32 cellular contexts compared by ENCODE assay signal in the genomic region with DNA sequence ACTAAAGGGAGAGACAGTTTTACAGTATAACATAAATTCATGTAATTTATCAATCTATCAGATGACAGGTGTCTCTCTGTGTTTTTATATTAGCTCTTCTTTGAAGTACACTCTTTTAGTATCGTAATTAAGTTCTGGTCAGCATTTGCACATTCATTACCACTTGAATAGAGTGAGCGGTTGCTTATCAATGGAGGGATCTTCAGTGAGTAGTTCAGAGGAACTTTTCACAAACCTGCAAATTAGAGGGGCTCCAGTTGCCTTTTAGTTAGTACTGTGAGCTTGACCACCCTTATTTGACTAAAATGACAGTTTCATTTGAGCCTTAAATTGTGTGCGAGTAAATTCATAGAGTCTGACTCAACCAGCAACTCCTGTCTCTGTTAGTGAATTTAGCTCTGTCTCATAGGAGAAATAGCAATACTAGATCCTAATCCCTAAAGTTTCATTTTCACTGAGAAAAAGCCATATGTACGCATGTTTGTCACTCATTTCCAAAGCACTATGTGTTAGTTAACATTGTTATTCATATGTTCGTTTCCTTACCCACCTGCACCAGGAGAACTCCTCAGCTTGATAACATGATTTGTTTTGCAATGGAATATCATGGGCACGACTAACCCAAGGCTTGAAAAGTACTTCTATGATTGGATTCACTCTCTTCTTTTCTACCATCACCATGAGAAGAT. TPM values are rescaled to one million over a fixed set of nuclear protein-coding genes. Genes with fewer than 3 reads are reported as not detected.
DNase-seq lines count a peak whose midpoint lies in the region; ATAC-seq and TF ChIP-seq lines count a peak whose summit lies in the region.
"Had no signal": no experiment of that assay in that cellular context is flagged by ENCODE, and none has a peak within 500 bp of the region (broad histone marks: within the 10 kb centered on the region; RNA-seq: fewer than 3 reads in every experiment).

No MANE protein-coding gene starts in this region.

- H3K27ac ChIP-seq in H9 (ENCODE audit: insufficient read length, low read depth, low read length), result no peak overlapping the region
- no peak overlapping the region for H3K27ac ChIP-seq in smooth muscle cell (ENCODE audit: low read depth)
- H3K27ac ChIP-seq in body of pancreas, result no peak overlapping the region
- H3K27ac ChIP-seq: pancreas, right atrium auricular region, tibial artery had no signal

- no peak overlapping the region for H3K23ac ChIP-seq in H9 (ENCODE audit: insufficient read length, low read depth, low read length)

- intact Hi-C loops in body of pancreas (cut with DNase I), result no loop called here

- H2AK5ac ChIP-seq in H9 (ENCODE audit: insufficient read length, low read length), result no peak overlapping the region

- H4K91ac ChIP-seq in H9 (ENCODE audit: insufficient read length, low read depth, low read length), result no peak overlapping the region

- no peak overlapping the region for H4K5ac ChIP-seq in H9 (ENCODE audit: insufficient read length, low read depth, low read length)

- no peak overlapping the region for H3T11ph ChIP-seq in H9 (ENCODE audit: low read length)

- TF ChIP-seq POLR2A in body of pancreas (IDR thresholded peaks at IDR 0.05), result no peak

- H4K20me1 ChIP-seq in H9 (ENCODE audit: control insufficient read depth, insufficient read depth, insufficient read length) (no peaks in the 10 kb centered on the region), smooth muscle cell (ENCODE audit: low read depth) (no peaks in the 10 kb centered on the region)

- no peak overlapping the region for H2AFZ ChIP-seq in H9 (ENCODE audit: low read length)
- no peak overlapping the region for H2AFZ ChIP-seq in smooth muscle cell (ENCODE audit: low read depth)

- DNase-seq in activated T-cell treated with anti-CD3 and anti-CD28 coated beads, Interleukin-2, amount 50 U/mL, for 24 hours, result no peak
- DNase-seq in activated T-cell treated with anti-CD3 and anti-CD28 coated beads for 4 hours (no peak), H9 (no peak), NT2/D1 (ENCODE audit: low read depth, low spot score) (peak; percentile 35), smooth muscle cell (lab: John Stamatoyannopoulos, UW; ENCODE audit: unreplicated experiment) (no peak), GM10248 (ENCODE audit: extremely low spot score) (no peak), body of pancreas (no peak)
- DNase-seq: 8988T; activated CD8-positive, alpha-beta T cell treated with anti-CD3 and anti-CD28 coated beads, Interleukin-2, amount 10 ng/mL, durations not matched to agents 7 days and 5 days; activated naive CD4-positive, alpha-beta T cell treated with anti-CD3 and anti-CD28 coated beads, Interleukin-2, amount 10 ng/mL, durations not matched to agents 7 days and 5 days; activated T-cell treated with anti-CD3 and anti-CD28 coated beads, Interleukin-2, amount 50 U/mL, for 1 hour; AML-193; aorta; caudate nucleus; dermis blood vessel endothelial cell; DMS53; GF-D8; glutamatergic neuron; left cardiac atrium; mesenchymal stem cell; naive thymus-derived CD4-positive, alpha-beta T cell; NCI-H146; NCI-H524 treated with DMSO at 0.1 percent for 48 hours; pancreas; stimulated activated naive CD8-positive, alpha-beta T cell treated with anti-CD3 and anti-CD28 coated beads, Interleukin-15, amount 100 ng/mL, for 72 hours; T-helper 9 cell; tibial artery had no signal

- POLR2A ChIA-PET in GM10248 (lab: Yijun Ruan, JAX), result no interaction called here

- no peaks in the 10 kb centered on the region for H3K27me3 Mint-ChIP-seq in activated T-cell treated with anti-CD3 and anti-CD28 coated beads, Interleukin-2, amount 50 U/mL, for 24 hours
- no peaks in the 10 kb centered on the region for H3K27me3 Mint-ChIP-seq in H9 (ENCODE audit: low read depth)
- H3K27me3 Mint-ChIP-seq: activated naive CD4-positive, alpha-beta T cell treated with anti-CD3 and anti-CD28 coated beads, Interleukin-2, amount 10 ng/mL, durations not matched to agents 7 days and 5 days; naive thymus-derived CD4-positive, alpha-beta T cell; stimulated activated naive CD8-positive, alpha-beta T cell treated with anti-CD3 and anti-CD28 coated beads, Interleukin-15, amount 100 ng/mL, for 72 hours had no signal

- H3K14ac ChIP-seq in H9 (ENCODE audit: insufficient read depth, low read length), result no peak overlapping the region

- H3K79me1 ChIP-seq in H9 (ENCODE audit: insufficient read depth, low read depth, low read length, poor library complexity, severe bottlenecking), result no peaks in the 10 kb centered on the region

- no peak overlapping the region for H3K4ac ChIP-seq in H9 (ENCODE audit: low read depth, low read length)

- no peak overlapping the region for H2BK120ac ChIP-seq in H9 (ENCODE audit: low read depth, low read length, poor library complexity, severe bottlenecking)

- peaks cover 15% of the 10 kb centered on the region for H3K4me1 Mint-ChIP-seq in activated T-cell treated with anti-CD3 and anti-CD28 coated beads, Interleukin-2, amount 50 U/mL, for 24 hours (ENCODE audit: low read depth)
- peaks cover 14 to 21% of the 10 kb centered on the region in 2 experiments for H3K4me1 Mint-ChIP-seq in H9
- H3K4me1 Mint-ChIP-seq: stimulated activated naive CD8-positive, alpha-beta T cell treated with anti-CD3 and anti-CD28 coated beads, Interleukin-15, amount 100 ng/mL, for 72 hours had no signal

- TF ChIP-seq CTCF in H9 (conservative IDR thresholded peaks at IDR 0.05), result no peak
- TF ChIP-seq CTCF in smooth muscle cell (IDR thresholded peaks at IDR 0.05; ENCODE audit: borderline replicate concordance, insufficient read depth, poor library complexity, severe bottlenecking), result no peak
- TF ChIP-seq CTCF in GM10248 (IDR thresholded peaks at IDR 0.05; ENCODE audit: control extremely low read depth, extremely low read depth, low read depth, missing control alignments), result no peak
- TF ChIP-seq CTCF in body of pancreas (IDR thresholded peaks at IDR 0.05), result no peak

- no peak overlapping the region for H3K4me3 ChIP-seq in NT2/D1 (ENCODE audit: insufficient read length, low read depth)
- H3K4me3 ChIP-seq in smooth muscle cell, result no peak overlapping the region
- H3K4me3 ChIP-seq in body of pancreas, result no peak overlapping the region
- H3K4me3 ChIP-seq: K562, pancreas, right atrium auricular region, tibial artery had no signal

- H2BK15ac ChIP-seq in H9 (ENCODE audit: low read depth, low read length), result no peak overlapping the region

- no peak overlapping the region for H3K18ac ChIP-seq in H9 (ENCODE audit: insufficient read length, low read depth, low read length)

- no peaks in the 10 kb centered on the region for H3K9me3 Mint-ChIP-seq in activated T-cell treated with anti-CD3 and anti-CD28 coated beads, Interleukin-2, amount 50 U/mL, for 24 hours
- no peaks in the 10 kb centered on the region for H3K9me3 Mint-ChIP-seq in H9
- H3K9me3 Mint-ChIP-seq: activated naive CD4-positive, alpha-beta T cell treated with anti-CD3 and anti-CD28 coated beads, Interleukin-2, amount 10 ng/mL, durations not matched to agents 7 days and 5 days had no signal

- H2BK12ac ChIP-seq in H9 (ENCODE audit: insufficient read length, low read depth, low read length), result no peak overlapping the region

- ATAC-seq in GM21381 (IDR thresholded peaks at IDR 0.05; ENCODE audit: unreplicated experiment) (no peak), body of pancreas (no peak)
- ATAC-seq: activated CD8-positive, alpha-beta T cell treated with anti-CD3 and anti-CD28 coated beads, Interleukin-2, amount 10 ng/mL, durations not matched to agents 7 days and 5 days; K562; left cardiac atrium; naive thymus-derived CD4-positive, alpha-beta T cell; pancreas; Right ventricle myocardium inferior; stimulated activated naive CD8-positive, alpha-beta T cell treated with anti-CD3 and anti-CD28 coated beads, Interleukin-15, amount 100 ng/mL, for 72 hours had no signal

- peaks cover 79% of the 10 kb centered on the region for H3K36me3 Mint-ChIP-seq in activated T-cell treated with anti-CD3 and anti-CD28 coated beads, Interleukin-2, amount 50 U/mL, for 24 hours (ENCODE audit: low read depth)
- H3K36me3 Mint-ChIP-seq in H9 (ENCODE audit: insufficient read depth in 1 of 3, low read depth in 3 of 3), result no peaks in the 10 kb centered on the region

- H3K79me2 ChIP-seq in H9 (ENCODE audit: insufficient read depth, low read length) (no peaks in the 10 kb centered on the region), smooth muscle cell (ENCODE audit: low read depth) (no peaks in the 10 kb centered on the region)

- no peak overlapping the region for H2BK5ac ChIP-seq in H9 (ENCODE audit: insufficient read length, low read length)

- WGBS in H9 (ENCODE audit: extremely low coverage, insufficient read length, low lambda C conversion rate), result no CpG with 5 or more reads among the region's 6 CpGs
- WGBS in smooth muscle cell (ENCODE audit: low lambda C conversion rate), result 45% methylated on average over 6 of the region's 6 CpGs
- WGBS in body of pancreas, 2 donors, result 76% methylated on average over 6 of the region's 6 CpGs

- peaks cover 6% of the 10 kb centered on the region for H3F3A ChIP-seq in smooth muscle cell (ENCODE audit: low read depth)

- peak overlapping the region; percentile 40 for H3K27ac Mint-ChIP-seq in activated T-cell treated with anti-CD3 and anti-CD28 coated beads, Interleukin-2, amount 50 U/mL, for 24 hours
- H3K27ac Mint-ChIP-seq in H9, result peak overlapping the region in 2 of 3 experiments; percentile 3 to 33; a peak in 2 of 7 replicates
- H3K27ac Mint-ChIP-seq: activated CD8-positive, alpha-beta T cell treated with anti-CD3 and anti-CD28 coated beads, Interleukin-2, amount 10 ng/mL, durations not matched to agents 7 days and 5 days; activated naive CD4-positive, alpha-beta T cell treated with anti-CD3 and anti-CD28 coated beads, Interleukin-2, amount 10 ng/mL, durations not matched to agents 7 days and 5 days; stimulated activated naive CD8-positive, alpha-beta T cell treated with anti-CD3 and anti-CD28 coated beads, Interleukin-15, amount 100 ng/mL, for 72 hours had no signal

- CTCF ChIA-PET in GM10248 (lab: Yijun Ruan, JAX), result interaction anchor here (0.8 to 4.1 kb wide), 2 partner anchors 15 to 75 kb away, joined by 3 to 23 read pairs; no protein-coding TSS in a partner anchor

- H3K4me2 ChIP-seq in H9 (ENCODE audit: insufficient read depth, insufficient read length, low read length), result peak overlapping the region; percentile 6
- H3K4me2 ChIP-seq in smooth muscle cell, result peak overlapping the region; percentile 17

- H3K9me3 ChIP-seq in H9 (ENCODE audit: control insufficient read depth, low read depth, low read length) (no peaks in the 10 kb centered on the region), NT2/D1 (ENCODE audit: insufficient read depth, low read length) (no peaks in the 10 kb centered on the region), smooth muscle cell (replicated peaks; ENCODE audit: low read depth) (no peaks in the 10 kb centered on the region), body of pancreas (no peaks in the 10 kb centered on the region)
- H3K9me3 ChIP-seq: pancreas, right atrium auricular region, tibial artery had no signal

- no peak overlapping the region for H3K9ac ChIP-seq in H9 (ENCODE audit: extremely low read depth, insufficient read length, low read length)
- H3K9ac ChIP-seq in NT2/D1 (ENCODE audit: insufficient read length, low read depth), result no peak overlapping the region
- H3K9ac ChIP-seq in smooth muscle cell (ENCODE audit: low read depth), result no peak overlapping the region

- H3K23me2 ChIP-seq in H9 (ENCODE audit: insufficient read length, low read depth, low read length, poor library complexity, severe bottlenecking), result no peaks in the 10 kb centered on the region

- no peaks in the 10 kb centered on the region for H3K27me3 ChIP-seq in H9 (ENCODE audit: insufficient read depth, low read length)
- H3K27me3 ChIP-seq in NT2/D1 (ENCODE audit: insufficient read depth, insufficient read length), result no peaks in the 10 kb centered on the region
- no peaks in the 10 kb centered on the region for H3K27me3 ChIP-seq in smooth muscle cell (ENCODE audit: low read depth)
- H3K27me3 ChIP-seq in body of pancreas, result no peaks in the 10 kb centered on the region
- H3K27me3 ChIP-seq: pancreas, right atrium auricular region had no signal

- H3K4me1 ChIP-seq in H9 (ENCODE audit: insufficient read depth, low read length) (peaks cover 3% of the 10 kb centered on the region), NT2/D1 (ENCODE audit: insufficient read depth, insufficient read length) (no peaks in the 10 kb centered on the region), smooth muscle cell (ENCODE audit: low read depth) (peaks cover 31% of the 10 kb centered on the region), body of pancreas (peaks cover 17% of the 10 kb centered on the region)
- H3K4me1 ChIP-seq: right atrium auricular region, tibial artery had no signal

- H3K36me3 ChIP-seq in NT2/D1 (ENCODE audit: insufficient read depth, insufficient read length, low read length) (no peaks in the 10 kb centered on the region), smooth muscle cell (ENCODE audit: low read depth) (no peaks in the 10 kb centered on the region), body of pancreas (replicated peaks in 1 of 2; ENCODE audit: insufficient read depth in 1 of 2, low read depth in 2 of 2) (no peaks in the 10 kb centered on the region)
- H3K36me3 ChIP-seq: pancreas, right atrium auricular region, tibial artery had no signal

- no peak overlapping the region for H3K56ac ChIP-seq in H9 (ENCODE audit: insufficient read length, low read depth, low read length)

- no peak overlapping the region for H4K8ac ChIP-seq in H9 (replicated peaks; ENCODE audit: insufficient read length, low read depth, low read length)

- H3K4me3 Mint-ChIP-seq in activated T-cell treated with anti-CD3 and anti-CD28 coated beads, Interleukin-2, amount 50 U/mL, for 24 hours, result no peak overlapping the region
- H3K4me3 Mint-ChIP-seq in H9, result peak overlapping the region in 1 of 2 experiments; percentile 2; a peak in 1 of 5 replicates
- H3K4me3 Mint-ChIP-seq: activated CD8-positive, alpha-beta T cell treated with anti-CD3 and anti-CD28 coated beads, Interleukin-2, amount 10 ng/mL, durations not matched to agents 7 days and 5 days; activated naive CD4-positive, alpha-beta T cell treated with anti-CD3 and anti-CD28 coated beads, Interleukin-2, amount 10 ng/mL, durations not matched to agents 7 days and 5 days; naive thymus-derived CD4-positive, alpha-beta T cell; stimulated activated naive CD8-positive, alpha-beta T cell treated with anti-CD3 and anti-CD28 coated beads, Interleukin-15, amount 100 ng/mL, for 72 hours had no signal

- H2BK20ac ChIP-seq in H9 (ENCODE audit: low read depth, low read length, poor library complexity, severe bottlenecking), result no peak overlapping the region

RNA-seq across cellular contexts. Expression of gene PLCXD2, which starts 21.8 kb away (rescaled TPM):
- total RNA-seq in H9 (2021), result 1.5 and 1.7 TPM in 2 replicates
- 5.1 and 10.9 TPM in 2 replicates for total RNA-seq in smooth muscle cell
- 1.1 and 4.3 TPM in 2 replicates for polyA plus RNA-seq in smooth muscle cell
- total RNA-seq in body of pancreas, result 10 to 100 TPM in 1 of 2 donors, 1 to 10 TPM in 1; 5.2 to 23.4 TPM

RNA-seq across cellular contexts. Expression of gene ZBED2, which starts 57.5 kb away (rescaled TPM):
- total RNA-seq in H9 (2021), result not detected in 2 replicates
- 9.2 and 11.9 TPM in 2 replicates for total RNA-seq in smooth muscle cell
- 2.4 and 17.0 TPM in 2 replicates for polyA plus RNA-seq in smooth muscle cell
- not detected for total RNA-seq in body of pancreas
- total RNA-seq: aorta, dermis blood vessel endothelial cell, fibroblast of lung, left cardiac atrium, Right ventricle myocardium inferior had no signal
- polyA plus RNA-seq: aorta, K562 had no signal

Comparison
In these comparisons a context has a peak if more than half of its experiments do, and no peak if none do; other contexts are left out.
1. RNA of gene ZBED2, which starts 57.5 kb away (total RNA-seq): 9.2 to 11.9 TPM in smooth muscle cell; not detected in H9 and not detected in body of pancreas; every median in the first group is over 10 times any median in the second.